ENCODE assay signal across 11 cellular contexts in genomic region chr19:17949956-17950309, GRCh38. TPM values are rescaled to one million over a fixed set of nuclear protein-coding genes. Genes with fewer than 3 reads are reported as not detected.
DNase-seq lines count a peak whose midpoint lies in the region; ATAC-seq and TF ChIP-seq lines count a peak whose summit lies in the region.
"Had no signal": no experiment of that assay in that cellular context is flagged by ENCODE, and none has a peak within 500 bp of the region (broad histone marks: within the 10 kb centered on the region; RNA-seq: fewer than 3 reads in every experiment).

No MANE protein-coding gene starts in this region.

- H3K9me3 Mint-ChIP-seq in activated naive CD4-positive, alpha-beta T cell treated with anti-CD3 and anti-CD28 coated beads for 36 hours = no peaks in the 10 kb centered on the region

- DNase-seq in activated naive CD4-positive, alpha-beta T cell treated with anti-CD3 and anti-CD28 coated beads for 36 hours = no peak
- no peak for DNase-seq in activated naive CD4-positive, alpha-beta T cell (lab: John Stamatoyannopoulos, UW)
- peak; percentile 88 for DNase-seq in NCI-H69 (lab: John Stamatoyannopoulos, UW)
- no peak for DNase-seq in coronary artery (ENCODE audit: low spot score)
- peak; percentile 62 for DNase-seq in spleen
- DNase-seq in stimulated activated naive CD4-positive, alpha-beta T cell treated with Interleukin-2 at 50 U/mL for 16 hours (lab: John Stamatoyannopoulos, UW) = no peak
- DNase-seq: dermis blood vessel endothelial cell, NCI-H2081 treated with DMSO at 0.1 percent for 48 hours, right cardiac atrium had no signal

- WGBS in spleen, 5 donors = 13 to 17% (median 17%) methylated on average over 11 of the region's 11 CpGs

- H3K4me3 Mint-ChIP-seq in activated naive CD4-positive, alpha-beta T cell treated with anti-CD3 and anti-CD28 coated beads for 36 hours = peak overlapping the region; percentile 36

- peaks cover 27 to 69% (median 63%) of the 10 kb centered on the region in 7 donors for H3K27me3 ChIP-seq in spleen (replicated peaks in 1 of 7)

- peaks cover 49% of the 10 kb centered on the region for H3K4me1 Mint-ChIP-seq in activated naive CD4-positive, alpha-beta T cell treated with anti-CD3 and anti-CD28 coated beads for 36 hours (ENCODE audit: low read depth)

- TF ChIP-seq POLR2A in spleen (IDR thresholded peaks at IDR 0.05) = no peak

- CTCF ChIA-PET in activated naive CD4-positive, alpha-beta T cell treated with anti-CD3 and anti-CD28 coated beads for 36 hours (lab: Charles Lee) = interaction anchor here (0.9 kb wide), 1 partner anchor 12 kb away, joined by 3 read pairs; no protein-coding TSS in a partner anchor

- H3K27ac Mint-ChIP-seq in activated naive CD4-positive, alpha-beta T cell treated with anti-CD3 and anti-CD28 coated beads for 36 hours = no peak overlapping the region

- no peak for ATAC-seq in GM19452 (IDR thresholded peaks at IDR 0.05; ENCODE audit: unreplicated experiment)
- ATAC-seq in GM19324 (IDR thresholded peaks at IDR 0.05; ENCODE audit: low FRiP score, unreplicated experiment) = no peak
- ATAC-seq: right cardiac atrium had no signal

- peaks cover 41 to 76% (median 66%) of the 10 kb centered on the region in 6 donors for H3K4me1 ChIP-seq in spleen

- intact Hi-C loops in activated naive CD4-positive, alpha-beta T cell treated with anti-CD3 and anti-CD28 coated beads for 36 hours (cut with micrococcal nuclease) = loop anchor here (2.0 to 5.0 kb wide), 2 partner anchors 203 to 242 kb away; partner anchors contain the start of genes MPV17L2 and PIK3R2
- intact Hi-C loops in spleen (cut with DNase I; ENCODE audit: low total_unique reads) = loop anchor here (10.0 kb wide), 1 partner anchor 105 kb away; no protein-coding TSS in a partner anchor

- no peaks in the 10 kb centered on the region for H3K36me3 Mint-ChIP-seq in activated naive CD4-positive, alpha-beta T cell treated with anti-CD3 and anti-CD28 coated beads for 36 hours (ENCODE audit: low read depth)

- H3K36me3 ChIP-seq in spleen = peaks cover 0 to 4% (median 0%) of the 10 kb centered on the region in 6 donors

- H3K4me3 ChIP-seq in coronary artery (peak overlapping the region; percentile 78), spleen (peak overlapping the region in 2 of 8 donors; percentile 9 to 90)

- H3K27me3 Mint-ChIP-seq in activated naive CD4-positive, alpha-beta T cell treated with anti-CD3 and anti-CD28 coated beads for 36 hours (ENCODE audit: low read depth) = peaks cover 45% of the 10 kb centered on the region

- TF ChIP-seq CTCF in coronary artery (IDR thresholded peaks at IDR 0.05) (no peak), spleen (IDR thresholded peaks at IDR 0.05 in 8 of 11, conservative IDR thresholded peaks at IDR 0.05 in 3 of 11) (no peak)

- H3K9me3 ChIP-seq in spleen = no peaks in the 10 kb centered on the region

- H3K27ac ChIP-seq in coronary artery (no peak overlapping the region), spleen (no peak overlapping the region)

RNA-seq across cellular contexts. Expression of gene KCNN1, which starts 17.0 kb away (rescaled TPM):
- total RNA-seq in activated naive CD4-positive, alpha-beta T cell treated with anti-CD3 and anti-CD28 coated beads for 36 hours = under 1 TPM; 0.21 to 0.30 TPM
- not detected for total RNA-seq in spleen
- polyA plus RNA-seq in spleen = under 1 TPM; 0.03 to 0.10 (median 0.04) TPM

RNA-seq across cellular contexts. Expression of gene CCDC124, which starts 17.1 kb away (rescaled TPM):
- 100 to 1,000 TPM; 107 to 118 TPM for total RNA-seq in activated naive CD4-positive, alpha-beta T cell treated with anti-CD3 and anti-CD28 coated beads for 36 hours
- total RNA-seq in spleen = 10 to 100 TPM; 29.5 to 48.6 (median 41.2) TPM
- 10 to 100 TPM; 62.4 to 89.9 (median 86.1) TPM for polyA plus RNA-seq in spleen

RNA-seq across cellular contexts. Expression of gene ARRDC2, which starts 58.0 kb away (rescaled TPM):
- 10 to 100 TPM; 17.7 to 19.0 TPM for total RNA-seq in activated naive CD4-positive, alpha-beta T cell treated with anti-CD3 and anti-CD28 coated beads for 36 hours
- total RNA-seq in spleen = 10 to 100 TPM; 46.0 to 64.6 (median 50.5) TPM
- 10 to 100 TPM; 61.5 to 70.4 (median 64.8) TPM for polyA plus RNA-seq in spleen

Comparison
In these comparisons a context has a peak if more than half of its experiments do, and no peak if none do; other contexts are left out.
1. DNase-seq: peak in NCI-H69 (single experiment) and spleen (single experiment); none in activated naive CD4-positive, alpha-beta T cell treated with anti-CD3 and anti-CD28 coated beads for 36 hours (single experiment), activated naive CD4-positive, alpha-beta T cell (0 of 4), coronary artery (single experiment) and stimulated activated naive CD4-positive, alpha-beta T cell treated with Interleukin-2 at 50 U/mL for 16 hours (single experiment).